ENCODE assay signal across 21 cellular contexts in genomic region chr4:151667666-151668065, GRCh38.
DNase-seq lines count a peak whose midpoint lies in the region; ATAC-seq and TF ChIP-seq lines count a peak whose summit lies in the region.
"Had no signal": no experiment of that assay in that cellular context is flagged by ENCODE, and none has a peak within 500 bp of the region (broad histone marks: within the 10 kb centered on the region; RNA-seq: fewer than 3 reads in every experiment).

No MANE protein-coding gene starts in this region.

- peak overlapping the region in 1 of 3 donors; percentile 26 for H3K9ac ChIP-seq in skeletal muscle tissue (ENCODE audit: low read depth in 1 of 3, low read length in 3 of 3)

- 96 to 100% methylated on average over 4 of the region's 4 CpGs for WGBS in transverse colon (ENCODE audit: low coverage in 1 of 2), 2 donors

- intact Hi-C loops in transverse colon (cut with DNase I; ENCODE audit: low total_unique reads) = no loop called here

- H3K9me3 ChIP-seq in KOPT-K1 (ENCODE audit: insufficient read depth, low read length, poor library complexity, severe bottlenecking) (no peaks in the 10 kb centered on the region), skeletal muscle tissue (ENCODE audit: control insufficient read depth in 3 of 3, low read length in 3 of 3) (no peaks in the 10 kb centered on the region), transverse colon (no peaks in the 10 kb centered on the region)
- H3K9me3 ChIP-seq: BE2C, SJCRH30 had no signal

- ATAC-seq in HG03175 (IDR thresholded peaks at IDR 0.05; ENCODE audit: unreplicated experiment) = no peak

- H3K4me3 ChIP-seq in skeletal muscle tissue (ENCODE audit: low read length in 3 of 3) (peak overlapping the region in 1 of 3 donors; percentile 6), transverse colon (no peak overlapping the region)
- H3K4me3 ChIP-seq: SJCRH30 had no signal

- no peaks in the 10 kb centered on the region for H3K27me3 ChIP-seq in skeletal muscle tissue (ENCODE audit: control insufficient read depth in 3 of 3, insufficient read depth in 3 of 3, low read length in 3 of 3)
- no peaks in the 10 kb centered on the region for H3K27me3 ChIP-seq in transverse colon
- H3K27me3 ChIP-seq: BE2C, SJCRH30 had no signal

- no peak for TF ChIP-seq EP300 in transverse colon (IDR thresholded peaks at IDR 0.05; ENCODE audit: low read depth)

- peak; percentile 5 for DNase-seq in activated CD8-positive, alpha-beta memory T cell treated with anti-CD3 and anti-CD28 coated beads for 24 hours
- DNase-seq in activated CD8-positive, alpha-beta memory T cell treated with anti-CD3 and anti-CD28 coated beads, Interleukin-2, amount 50 U/mL, for 48 hours = no peak
- DNase-seq in left kidney (ENCODE audit: low read depth, low spot score) = peak; percentile 81
- no peak for DNase-seq in transverse colon
- no peak for DNase-seq in activated gamma-delta T cell (lab: John Stamatoyannopoulos, UW)
- DNase-seq: 8988T, ACHN, BE2C, Calu3, Karpas-422, NCI-H1092 treated with DMSO at 0.1 percent for 48 hours, NCI-H1436, NCI-H187, NCI-H2081 treated with DMSO at 0.1 percent for 48 hours, NCI-H446, NCI-H524 treated with DMSO at 0.1 percent for 48 hours, NCI-H774, SJCRH30 had no signal

- H3K4me1 ChIP-seq in skeletal muscle tissue (ENCODE audit: control insufficient read depth in 3 of 3, insufficient read depth in 3 of 3, low read length in 3 of 3) (peaks cover 19 to 64% (median 52%) of the 10 kb centered on the region in 3 donors), transverse colon (no peaks in the 10 kb centered on the region)

- H3K36me3 ChIP-seq in KOPT-K1 (ENCODE audit: insufficient read depth, low read length) = no peaks in the 10 kb centered on the region
- peaks cover 0 to 12% (median 5%) of the 10 kb centered on the region in 3 donors for H3K36me3 ChIP-seq in skeletal muscle tissue (ENCODE audit: control insufficient read depth in 3 of 3, insufficient read depth in 3 of 3, low read length in 3 of 3)
- H3K36me3 ChIP-seq in transverse colon = no peaks in the 10 kb centered on the region
- H3K36me3 ChIP-seq: BE2C, SJCRH30 had no signal

- peak overlapping the region; percentile 61 for H3K27ac ChIP-seq in KOPT-K1 (ENCODE audit: low read depth, low read length, poor library complexity, severe bottlenecking)
- H3K27ac ChIP-seq in skeletal muscle tissue (ENCODE audit: low read depth, low read length) = peak overlapping the region; percentile 87
- H3K27ac ChIP-seq in transverse colon = no peak overlapping the region
- H3K27ac ChIP-seq: SJCRH30 had no signal

- no peak for TF ChIP-seq POLR2A in transverse colon (IDR thresholded peaks at IDR 0.05)

- no peak for TF ChIP-seq CTCF in transverse colon (IDR thresholded peaks at IDR 0.05)

- in situ Hi-C loops in transverse colon (cut with MboI; ENCODE audit: low pct_ligation_motif_present in 1 of 4, low pct_unique_long_range_greater_than_20kb in 1 of 4, low sequenced_read_pairs in 3 of 4) = no loop called here

Comparison
In these comparisons a context has a peak if more than half of its experiments do, and no peak if none do; other contexts are left out.
1. DNase-seq: peak in activated CD8-positive, alpha-beta memory T cell treated with anti-CD3 and anti-CD28 coated beads for 24 hours (single experiment) and left kidney (single experiment); none in activated CD8-positive, alpha-beta memory T cell treated with anti-CD3 and anti-CD28 coated beads, Interleukin-2, amount 50 U/mL, for 48 hours (single experiment), transverse colon (single experiment) and activated gamma-delta T cell (single experiment).
2. H3K27ac ChIP-seq: peak in KOPT-K1 (single experiment) and skeletal muscle tissue (single experiment); none in transverse colon (0 of 4).